Comparison of ENCODE assay signal across 1 cellular context in the genomic region with DNA sequence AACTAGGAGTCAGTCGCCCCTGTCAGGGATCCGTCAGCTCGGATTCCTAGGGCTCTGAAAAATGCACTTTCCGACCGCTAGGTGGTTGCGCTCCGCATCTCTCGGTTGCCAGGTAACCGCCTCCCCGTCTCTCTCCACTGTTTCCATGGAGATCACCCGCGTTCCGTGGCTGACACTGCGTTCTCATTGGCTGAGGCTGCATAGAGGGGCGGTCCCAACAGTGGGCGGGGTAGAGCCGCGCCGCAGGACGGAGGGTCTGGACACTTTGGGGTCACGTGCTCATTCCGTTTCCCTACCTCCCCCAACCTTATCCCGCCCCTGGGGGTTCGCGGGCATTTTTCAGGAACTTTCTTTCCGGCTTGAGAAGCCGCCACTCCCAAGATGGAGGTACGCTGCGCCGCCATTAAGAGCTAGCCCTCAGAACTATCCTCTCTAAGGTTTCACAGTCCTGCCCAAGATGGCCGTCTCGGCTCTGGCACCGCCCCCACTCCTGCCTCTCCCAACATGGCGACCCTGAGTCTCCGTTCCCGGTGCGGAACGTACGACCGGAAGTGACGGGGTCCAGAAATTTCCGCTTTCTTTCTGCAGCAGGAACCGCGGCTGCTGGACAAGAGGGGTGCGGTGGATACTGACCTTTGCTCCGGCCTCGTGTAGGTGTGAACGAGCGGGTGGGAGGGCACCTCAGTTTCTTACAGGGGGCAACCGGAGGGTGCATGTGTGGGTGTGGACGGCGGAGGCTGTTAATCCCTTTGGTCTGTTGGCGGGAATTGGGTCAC.
TF ChIP-seq lines count a peak whose summit lies in the region.

Gene ODAD3 (minus strand): TSS at position 65 of the 776 bp plus-strand sequence. CDS start 105 bp downstream, outside the sequence.
A gene with protein sequence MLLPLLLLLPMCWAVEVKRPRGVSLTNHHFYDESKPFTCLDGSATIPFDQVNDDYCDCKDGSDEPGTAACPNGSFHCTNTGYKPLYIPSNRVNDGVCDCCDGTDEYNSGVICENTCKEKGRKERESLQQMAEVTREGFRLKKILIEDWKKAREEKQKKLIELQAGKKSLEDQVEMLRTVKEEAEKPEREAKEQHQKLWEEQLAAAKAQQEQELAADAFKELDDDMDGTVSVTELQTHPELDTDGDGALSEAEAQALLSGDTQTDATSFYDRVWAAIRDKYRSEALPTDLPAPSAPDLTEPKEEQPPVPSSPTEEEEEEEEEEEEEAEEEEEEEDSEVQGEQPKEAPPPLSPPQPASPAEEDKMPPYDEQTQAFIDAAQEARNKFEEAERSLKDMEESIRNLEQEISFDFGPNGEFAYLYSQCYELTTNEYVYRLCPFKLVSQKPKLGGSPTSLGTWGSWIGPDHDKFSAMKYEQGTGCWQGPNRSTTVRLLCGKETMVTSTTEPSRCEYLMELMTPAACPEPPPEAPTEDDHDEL (plus strand): TSS at position 579 of the 776 bp plus-strand sequence. CDS start 483 bp downstream, outside the sequence.

TF ChIP-seq in K562, 482 proteins besides CTCF, POLR2A, EP300 and RAD21 (continued from another document and continues in another):
- TF ChIP-seq CEBPZ (IDR thresholded peaks at IDR 0.05; ENCODE audit: borderline replicate concordance, low read depth, low read length) = no peak
- peak; percentile 80; the same call in 1 of the 2 replicates for TF ChIP-seq HDAC8 (tag; IDR thresholded peaks at IDR 0.05)
- TF ChIP-seq ZBTB43 (CRISPR knock-in tag; IDR thresholded peaks at IDR 0.05) = no peak
- peak; percentile 62 for TF ChIP-seq MYC (IDR thresholded peaks at IDR 0.05; ENCODE audit: low read depth, low read length)
- TF ChIP-seq MYC (CRISPR knock-in tag; IDR thresholded peaks at IDR 0.05; ENCODE audit: borderline replicate concordance, low read depth) = no peak
- peak; percentile 78 for TF ChIP-seq POLR2G (IDR thresholded peaks at IDR 0.05; ENCODE audit: low read depth, low read length)
- no peak for TF ChIP-seq ZNF561 (CRISPR knock-in tag; conservative IDR thresholded peaks at IDR 0.05)
- TF ChIP-seq RBM25 (IDR thresholded peaks at IDR 0.05; ENCODE audit: low read depth, low read length, severe bottlenecking) = peak; percentile 52
- no peak for TF ChIP-seq LEF1 (IDR thresholded peaks at IDR 0.05)
- TF ChIP-seq ZNF717 (CRISPR knock-in tag; IDR thresholded peaks at IDR 0.05) = no peak
- peak; percentile 65 for TF ChIP-seq TBP (optimal IDR thresholded peaks at IDR 0.05; ENCODE audit: low read depth, low read length)
- peak; percentile 94 for TF ChIP-seq NR2C1 (IDR thresholded peaks at IDR 0.05)
- peak; percentile 91 for TF ChIP-seq NR2C1 (tag; IDR thresholded peaks at IDR 0.05)
- TF ChIP-seq USF1 (CRISPR knock-in tag; IDR thresholded peaks at IDR 0.05) = peak; percentile 97
- no peak for TF ChIP-seq E4F1 (CRISPR knock-in tag; IDR thresholded peaks at IDR 0.05; ENCODE audit: borderline replicate concordance)
- TF ChIP-seq, protein P1, sequence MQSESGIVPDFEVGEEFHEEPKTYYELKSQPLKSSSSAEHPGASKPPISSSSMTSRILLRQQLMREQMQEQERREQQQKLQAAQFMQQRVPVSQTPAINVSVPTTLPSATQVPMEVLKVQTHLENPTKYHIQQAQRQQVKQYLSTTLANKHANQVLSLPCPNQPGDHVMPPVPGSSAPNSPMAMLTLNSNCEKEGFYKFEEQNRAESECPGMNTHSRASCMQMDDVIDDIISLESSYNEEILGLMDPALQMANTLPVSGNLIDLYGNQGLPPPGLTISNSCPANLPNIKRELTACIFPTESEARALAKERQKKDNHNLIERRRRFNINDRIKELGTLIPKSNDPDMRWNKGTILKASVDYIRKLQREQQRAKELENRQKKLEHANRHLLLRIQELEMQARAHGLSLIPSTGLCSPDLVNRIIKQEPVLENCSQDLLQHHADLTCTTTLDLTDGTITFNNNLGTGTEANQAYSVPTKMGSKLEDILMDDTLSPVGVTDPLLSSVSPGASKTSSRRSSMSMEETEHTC (IDR thresholded peaks at IDR 0.05) = peak; percentile 46; the same call in 1 of the 2 replicates
- no peak for TF ChIP-seq CHD7 (IDR thresholded peaks at IDR 0.05; ENCODE audit: low read depth, low read length)
- TF ChIP-seq PHTF2 (CRISPR knock-in tag; IDR thresholded peaks at IDR 0.05) = no peak
- TF ChIP-seq, protein P2, sequence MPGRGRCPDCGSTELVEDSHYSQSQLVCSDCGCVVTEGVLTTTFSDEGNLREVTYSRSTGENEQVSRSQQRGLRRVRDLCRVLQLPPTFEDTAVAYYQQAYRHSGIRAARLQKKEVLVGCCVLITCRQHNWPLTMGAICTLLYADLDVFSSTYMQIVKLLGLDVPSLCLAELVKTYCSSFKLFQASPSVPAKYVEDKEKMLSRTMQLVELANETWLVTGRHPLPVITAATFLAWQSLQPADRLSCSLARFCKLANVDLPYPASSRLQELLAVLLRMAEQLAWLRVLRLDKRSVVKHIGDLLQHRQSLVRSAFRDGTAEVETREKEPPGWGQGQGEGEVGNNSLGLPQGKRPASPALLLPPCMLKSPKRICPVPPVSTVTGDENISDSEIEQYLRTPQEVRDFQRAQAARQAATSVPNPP (IDR thresholded peaks at IDR 0.05; ENCODE audit: borderline replicate concordance, insufficient read depth, insufficient read length) = no peak
- TF ChIP-seq HDAC6 (IDR thresholded peaks at IDR 0.05; ENCODE audit: low read depth, low read length) = no peak
- TF ChIP-seq ELF2 (CRISPR knock-in tag; IDR thresholded peaks at IDR 0.05) = peak; percentile 65; the same call in 1 of the 2 replicates
